In the genomic region with DNA sequence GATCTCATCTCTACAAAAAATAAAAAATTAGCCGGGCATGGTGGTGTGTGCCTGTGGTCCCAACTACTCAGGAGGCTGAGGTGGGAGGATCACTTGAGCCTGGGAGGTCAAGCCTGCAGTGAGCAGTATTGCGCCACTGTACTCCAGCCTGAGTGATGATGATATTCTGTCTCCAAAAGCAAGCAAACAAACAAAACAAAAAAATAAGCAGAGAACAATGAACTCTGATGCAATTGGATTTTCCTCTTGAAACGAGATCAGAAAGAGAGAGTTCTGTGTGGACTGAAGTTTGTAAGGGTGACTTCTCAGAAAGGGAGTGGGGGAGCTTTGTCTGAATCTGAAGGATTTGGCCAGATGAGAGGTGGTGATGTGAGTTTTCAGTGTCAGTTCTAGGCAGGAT, we compare ENCODE assay signal across 15 cellular contexts. TPM values are rescaled to one million over a fixed set of nuclear protein-coding genes. Genes with fewer than 3 reads are reported as not detected.
DNase-seq lines count a peak whose midpoint lies in the region; ATAC-seq and TF ChIP-seq lines count a peak whose summit lies in the region.
"Had no signal": no experiment of that assay in that cellular context is flagged by ENCODE, and none has a peak within 500 bp of the region (broad histone marks: within the 10 kb centered on the region; RNA-seq: fewer than 3 reads in every experiment).

No MANE protein-coding gene starts in this region.

- DNase-seq in activated T-cell treated with anti-CD3 and anti-CD28 coated beads, Interleukin-2, amount 50 U/mL, for 72 hours = no peak
- DNase-seq in activated T-cell treated with anti-CD3 and anti-CD28 coated beads, Interleukin-2, amount 50 U/mL, for 4 hours = no peak
- DNase-seq in T-helper 17 cell (no peak), cardiac fibroblast (ENCODE audit: low read depth in 2 of 2) (peak; percentile 65 to 78), skeletal muscle cell (ENCODE audit: low read depth) (peak; percentile 8), COR-L47 (lab: John Stamatoyannopoulos, UW) (no peak), NCI-H2227 treated with DMSO at 0.1 percent for 48 hours (lab: John Stamatoyannopoulos, UW) (no peak)
- DNase-seq: activated effector memory CD4-positive, alpha-beta T cell treated with anti-CD3 and anti-CD28 coated beads, Interleukin-2, amount 50 U/mL, for 16 hours; colonic mucosa; DMS79; GM23248; left lung had no signal

- H3K36me3 Mint-ChIP-seq in activated T-cell treated with anti-CD3 and anti-CD28 coated beads, Interleukin-2, amount 50 U/mL, for 72 hours (ENCODE audit: insufficient read depth in 2 of 2) = peaks cover 0 to 1% of the 10 kb centered on the region in 2 donors
- H3K36me3 Mint-ChIP-seq in activated T-cell treated with anti-CD3 and anti-CD28 coated beads, Interleukin-2, amount 50 U/mL, for 4 hours (ENCODE audit: insufficient read depth) = no peaks in the 10 kb centered on the region
- H3K36me3 Mint-ChIP-seq in T-helper 17 cell (ENCODE audit: low read depth) = peaks cover 2% of the 10 kb centered on the region

- peaks cover 0 to 3% of the 10 kb centered on the region in 2 donors for H3K9me3 Mint-ChIP-seq in activated T-cell treated with anti-CD3 and anti-CD28 coated beads, Interleukin-2, amount 50 U/mL, for 72 hours
- H3K9me3 Mint-ChIP-seq in activated T-cell treated with anti-CD3 and anti-CD28 coated beads, Interleukin-2, amount 50 U/mL, for 4 hours = no peaks in the 10 kb centered on the region

- H3K4me3 ChIP-seq in cardiac fibroblast (replicated peaks in 1 of 2; ENCODE audit: low read depth in 2 of 2, low read length in 2 of 2) (no peak overlapping the region), skeletal muscle cell (ENCODE audit: low read depth, low read length) (no peak overlapping the region)
- H3K4me3 ChIP-seq: colonic mucosa, gastroesophageal sphincter, GM23248, left lung had no signal

- TF ChIP-seq CTCF in cardiac fibroblast (IDR thresholded peaks at IDR 0.05; ENCODE audit: low read depth, low read length) = no peak

- H3K27me3 Mint-ChIP-seq in activated T-cell treated with anti-CD3 and anti-CD28 coated beads, Interleukin-2, amount 50 U/mL, for 72 hours (ENCODE audit: low read depth) = no peaks in the 10 kb centered on the region
- H3K27me3 Mint-ChIP-seq in activated T-cell treated with anti-CD3 and anti-CD28 coated beads, Interleukin-2, amount 50 U/mL, for 4 hours (ENCODE audit: low read depth) = no peaks in the 10 kb centered on the region
- no peaks in the 10 kb centered on the region for H3K27me3 Mint-ChIP-seq in T-helper 17 cell

- no peak for TF ChIP-seq POLR2A in GM18505 (IDR thresholded peaks at IDR 0.05; ENCODE audit: borderline replicate concordance, extremely low read depth, insufficient read depth, insufficient read length)

- no peak overlapping the region for H3K27ac Mint-ChIP-seq in activated T-cell treated with anti-CD3 and anti-CD28 coated beads, Interleukin-2, amount 50 U/mL, for 72 hours
- H3K27ac Mint-ChIP-seq in T-helper 17 cell = peak overlapping the region; percentile 1

- H3K4me3 Mint-ChIP-seq in activated T-cell treated with anti-CD3 and anti-CD28 coated beads, Interleukin-2, amount 50 U/mL, for 72 hours = peak overlapping the region; percentile 55 to 57
- H3K4me3 Mint-ChIP-seq in activated T-cell treated with anti-CD3 and anti-CD28 coated beads, Interleukin-2, amount 50 U/mL, for 4 hours = no peak overlapping the region
- no peak overlapping the region for H3K4me3 Mint-ChIP-seq in T-helper 17 cell

- H3K4me1 Mint-ChIP-seq in activated T-cell treated with anti-CD3 and anti-CD28 coated beads, Interleukin-2, amount 50 U/mL, for 72 hours (ENCODE audit: low read depth) = peaks cover 73% of the 10 kb centered on the region
- peaks cover 59% of the 10 kb centered on the region for H3K4me1 Mint-ChIP-seq in activated T-cell treated with anti-CD3 and anti-CD28 coated beads, Interleukin-2, amount 50 U/mL, for 4 hours (ENCODE audit: low read depth)
- peaks cover 31% of the 10 kb centered on the region for H3K4me1 Mint-ChIP-seq in T-helper 17 cell

- H3K9me3 ChIP-seq in T-helper 17 cell (ENCODE audit: control insufficient read depth, low read length, poor library complexity, severe bottlenecking) = no peaks in the 10 kb centered on the region
- H3K9me3 ChIP-seq: colonic mucosa, gastroesophageal sphincter, left lung had no signal

- ATAC-seq in activated T-cell treated with anti-CD3 and anti-CD28 coated beads, Interleukin-2, amount 50 U/mL, for 72 hours (replicated peaks in 1 of 2) = peak in 1 of 2 donors; percentile 21
- no peak for ATAC-seq in activated T-cell treated with anti-CD3 and anti-CD28 coated beads, Interleukin-2, amount 50 U/mL, for 4 hours
- no peak for ATAC-seq in T-helper 17 cell
- ATAC-seq in GM18505 (IDR thresholded peaks at IDR 0.05; ENCODE audit: unreplicated experiment) = no peak
- ATAC-seq: gastroesophageal sphincter, left lung, sciatic nerve had no signal

RNA-seq across cellular contexts. Expression of a gene that starts 6.0 kb away (rescaled TPM):
- total RNA-seq in activated T-cell treated with anti-CD3 and anti-CD28 coated beads, Interleukin-2, amount 50 U/mL, for 72 hours = 100 to 1,000 TPM; 279 to 347 TPM
- total RNA-seq in activated T-cell treated with anti-CD3 and anti-CD28 coated beads, Interleukin-2, amount 50 U/mL, for 4 hours = 100 to 1,000 TPM; 177 to 189 (median 187) TPM
- 100 to 1,000 TPM; 372 to 400 TPM for total RNA-seq in T-helper 17 cell

Comparison
In these comparisons a context has a peak if more than half of its experiments do, and no peak if none do; other contexts are left out.
1. H3K4me3 Mint-ChIP-seq: peak in activated T-cell treated with anti-CD3 and anti-CD28 coated beads, Interleukin-2, amount 50 U/mL, for 72 hours (2 of 2); none in activated T-cell treated with anti-CD3 and anti-CD28 coated beads, Interleukin-2, amount 50 U/mL, for 4 hours (single experiment) and T-helper 17 cell (single experiment).
2. DNase-seq: peak in cardiac fibroblast (2 of 2) and skeletal muscle cell (single experiment); none in activated T-cell treated with anti-CD3 and anti-CD28 coated beads, Interleukin-2, amount 50 U/mL, for 72 hours (0 of 2), activated T-cell treated with anti-CD3 and anti-CD28 coated beads, Interleukin-2, amount 50 U/mL, for 4 hours (single experiment), T-helper 17 cell (0 of 3), COR-L47 (single experiment) and NCI-H2227 treated with DMSO at 0.1 percent for 48 hours (single experiment).